15 cellular contexts compared by ENCODE assay signal in the genomic region with DNA sequence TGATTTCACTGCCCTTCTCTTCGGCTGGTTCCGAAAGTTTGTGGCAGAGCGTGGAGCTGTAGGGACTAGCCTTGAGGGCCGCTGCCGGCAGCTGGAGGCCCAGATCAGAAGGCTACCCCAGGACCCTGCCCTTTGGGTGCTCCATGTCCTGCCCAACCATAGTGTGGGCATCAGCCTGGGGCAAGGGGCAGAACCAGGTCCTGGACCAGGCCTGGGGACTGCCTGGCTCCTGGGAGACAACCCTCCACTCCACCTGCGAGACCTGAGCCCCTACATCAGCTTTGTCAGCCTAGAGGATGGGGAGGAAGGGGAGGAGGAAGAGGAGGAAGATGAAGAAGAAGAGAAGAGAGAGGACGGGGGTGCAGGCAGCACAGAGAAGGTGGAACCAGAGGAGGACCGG. TPM values are rescaled to one million over a fixed set of nuclear protein-coding genes. Genes with fewer than 3 reads are reported as not detected.
A peak's percentile ranks its signal among the peaks of the same experiment; 100 is the strongest.
DNase-seq lines count a peak whose midpoint lies in the region; ATAC-seq and TF ChIP-seq lines count a peak whose summit lies in the region.
"Had no signal": no experiment of that assay in that cellular context is flagged by ENCODE, and none has a peak within 500 bp of the region (broad histone marks: within the 10 kb centered on the region; RNA-seq: fewer than 3 reads in every experiment).

No MANE protein-coding gene starts in this region.

- H3K4me2 ChIP-seq in trophoblast cell (ENCODE audit: low read length) = no peak overlapping the region
- H3K4me2 ChIP-seq in mesenchymal stem cell (ENCODE audit: low read length, poor library complexity, severe bottlenecking) = no peak overlapping the region

- no peak overlapping the region for H3K27ac Mint-ChIP-seq in activated CD4-positive, alpha-beta T cell treated with anti-CD3 and anti-CD28 coated beads for 36 hours
- H3K27ac Mint-ChIP-seq in T-cell (peak overlapping the region; percentile 54 to 55), endothelial cell (ENCODE audit: unreplicated experiment) (no peak overlapping the region)

- H3K4me3 Mint-ChIP-seq in activated CD4-positive, alpha-beta T cell treated with anti-CD3 and anti-CD28 coated beads for 36 hours = peak overlapping the region; percentile 70
- H3K4me3 Mint-ChIP-seq in T-cell = peak overlapping the region; percentile 77 to 88 (median 81)
- peak overlapping the region; percentile 86 for H3K4me3 Mint-ChIP-seq in endothelial cell (ENCODE audit: unreplicated experiment)

- H3K9me3 ChIP-seq in trophoblast cell (ENCODE audit: insufficient read depth, low read depth, low read length) = peaks cover 15% of the 10 kb centered on the region
- no peaks in the 10 kb centered on the region for H3K9me3 ChIP-seq in mesenchymal stem cell (ENCODE audit: control insufficient read depth, low read length)
- no peaks in the 10 kb centered on the region for H3K9me3 ChIP-seq in mucosa of descending colon

- H3K79me1 ChIP-seq in trophoblast cell (ENCODE audit: low read length) (no peaks in the 10 kb centered on the region), mesenchymal stem cell (replicated peaks; ENCODE audit: low read length, poor library complexity, severe bottlenecking) (no peaks in the 10 kb centered on the region)

- no peak for TF ChIP-seq CTCF in endothelial cell (IDR thresholded peaks at IDR 0.05; ENCODE audit: unreplicated experiment)
- no peak for TF ChIP-seq CTCF in mucosa of descending colon (IDR thresholded peaks at IDR 0.05)

- no peak overlapping the region for H3K4ac ChIP-seq in trophoblast cell (ENCODE audit: low read depth, low read length)
- H3K4ac ChIP-seq in mesenchymal stem cell (ENCODE audit: low read depth in 1 of 2, low read length in 2 of 2) = no peak overlapping the region

- H2BK120ac ChIP-seq in trophoblast cell (ENCODE audit: insufficient read depth, low read length, poor library complexity) (no peak overlapping the region), mesenchymal stem cell (ENCODE audit: low read depth, low read length) (no peak overlapping the region)

- CTCF ChIA-PET in activated CD4-positive, alpha-beta T cell treated with anti-CD3 and anti-CD28 coated beads for 36 hours (lab: Charles Lee) = interaction anchor here (0.6 to 1.3 kb wide), 2 partner anchors 46 to 615 kb away, joined by 4 read pairs; a partner anchor contains a TSS
- CTCF ChIA-PET in T-cell (lab: Charles Lee) = no interaction called here

- H2BK12ac ChIP-seq in trophoblast cell (ENCODE audit: low read length) = no peak overlapping the region
- no peak overlapping the region for H2BK12ac ChIP-seq in mesenchymal stem cell (ENCODE audit: low read length in 2 of 2)

- no peak overlapping the region for H2AFZ ChIP-seq in trophoblast cell (ENCODE audit: insufficient read depth, low read length, poor library complexity)
- no peak overlapping the region for H2AFZ ChIP-seq in mesenchymal stem cell (ENCODE audit: low read depth, low read length)

- no peak for ATAC-seq in activated CD4-positive, alpha-beta T cell treated with anti-CD3 and anti-CD28 coated beads for 36 hours
- ATAC-seq in T-cell (replicated peaks in 1 of 4) = no peak
- no peak for ATAC-seq in HG03432 (IDR thresholded peaks at IDR 0.05; ENCODE audit: unreplicated experiment)
- ATAC-seq in mucosa of descending colon = no peak

- H4K8ac ChIP-seq in trophoblast cell (ENCODE audit: low read depth, low read length) = no peak overlapping the region
- H4K8ac ChIP-seq in mesenchymal stem cell (ENCODE audit: low read length) = no peak overlapping the region

- no peak overlapping the region for H4K12ac ChIP-seq in trophoblast cell (ENCODE audit: low read depth, low read length)

- WGBS in trophoblast cell (ENCODE audit: extremely low coverage, insufficient coverage, insufficient read length) = no CpG with 5 or more reads among the region's 8 CpGs
- WGBS in mesenchymal stem cell = 87% methylated on average over 7 of the region's 8 CpGs

- peak overlapping the region; percentile 76 for H3K23ac ChIP-seq in trophoblast cell (ENCODE audit: low read length)
- no peak overlapping the region for H3K23ac ChIP-seq in mesenchymal stem cell (ENCODE audit: low read length in 2 of 2)

- H3K36me3 Mint-ChIP-seq in activated CD4-positive, alpha-beta T cell treated with anti-CD3 and anti-CD28 coated beads for 36 hours (ENCODE audit: low read depth) = no peaks in the 10 kb centered on the region
- H3K36me3 Mint-ChIP-seq in T-cell = no peaks in the 10 kb centered on the region
- no peaks in the 10 kb centered on the region for H3K36me3 Mint-ChIP-seq in endothelial cell (ENCODE audit: low read depth, unreplicated experiment)

- H3K18ac ChIP-seq in trophoblast cell (ENCODE audit: low read length) = no peak overlapping the region
- no peak overlapping the region for H3K18ac ChIP-seq in mesenchymal stem cell (ENCODE audit: low read depth in 1 of 2, low read length in 2 of 2)

- no peak overlapping the region for H3K27ac ChIP-seq in trophoblast cell (ENCODE audit: low read depth, low read length)
- no peak overlapping the region for H3K27ac ChIP-seq in mesenchymal stem cell (ENCODE audit: low read length, poor library complexity, severe bottlenecking)
- H3K27ac ChIP-seq: SJSA1 had no signal

- H3K36me3 ChIP-seq in trophoblast cell (ENCODE audit: control insufficient read depth in 1 of 2, insufficient read depth in 2 of 2, low read length in 2 of 2) (no peaks in the 10 kb centered on the region), mesenchymal stem cell (ENCODE audit: control insufficient read depth in 1 of 2, insufficient read depth in 2 of 2, low read depth in 1 of 2, low read length in 2 of 2) (no peaks in the 10 kb centered on the region), mucosa of descending colon (ENCODE audit: low read depth) (no peaks in the 10 kb centered on the region)

- POLR2A ChIA-PET in activated CD4-positive, alpha-beta T cell treated with anti-CD3 and anti-CD28 coated beads for 36 hours (lab: Charles Lee) = no interaction called here
- POLR2A ChIA-PET in T-cell (lab: Charles Lee) = no interaction called here

- peaks cover 28% of the 10 kb centered on the region for H3K4me1 Mint-ChIP-seq in activated CD4-positive, alpha-beta T cell treated with anti-CD3 and anti-CD28 coated beads for 36 hours
- peaks cover 13 to 22% (median 22%) of the 10 kb centered on the region in 3 donors for H3K4me1 Mint-ChIP-seq in T-cell
- peaks cover 13% of the 10 kb centered on the region for H3K4me1 Mint-ChIP-seq in endothelial cell (ENCODE audit: unreplicated experiment)

- H3K27me3 Mint-ChIP-seq in activated CD4-positive, alpha-beta T cell treated with anti-CD3 and anti-CD28 coated beads for 36 hours = peaks cover 27% of the 10 kb centered on the region
- H3K27me3 Mint-ChIP-seq in T-cell = peaks cover 4 to 19% of the 10 kb centered on the region in 2 donors
- peaks cover 28% of the 10 kb centered on the region for H3K27me3 Mint-ChIP-seq in endothelial cell (ENCODE audit: unreplicated experiment)

- no peak overlapping the region for H2BK5ac ChIP-seq in trophoblast cell (ENCODE audit: low read depth, low read length, poor library complexity)
- H2BK5ac ChIP-seq in mesenchymal stem cell (ENCODE audit: low read depth, low read length, poor library complexity, severe bottlenecking) = no peak overlapping the region

- H3K4me3 ChIP-seq in trophoblast cell (ENCODE audit: low read depth, low read length) = no peak overlapping the region
- H3K4me3 ChIP-seq in mesenchymal stem cell (ENCODE audit: insufficient read depth in 1 of 2, low read depth in 1 of 2, low read length in 2 of 2) = no peak overlapping the region
- no peak overlapping the region for H3K4me3 ChIP-seq in mucosa of descending colon

- H3K9me3 Mint-ChIP-seq in activated CD4-positive, alpha-beta T cell treated with anti-CD3 and anti-CD28 coated beads for 36 hours (ENCODE audit: low read depth) = no peaks in the 10 kb centered on the region
- H3K9me3 Mint-ChIP-seq in T-cell = no peaks in the 10 kb centered on the region
- H3K9me3 Mint-ChIP-seq in endothelial cell (ENCODE audit: unreplicated experiment) = no peaks in the 10 kb centered on the region

- H3K14ac ChIP-seq in trophoblast cell (ENCODE audit: low read length) (no peak overlapping the region), mesenchymal stem cell (ENCODE audit: low read length in 2 of 2) (no peak overlapping the region)

- no peak for DNase-seq in activated CD4-positive, alpha-beta T cell treated with anti-CD3 and anti-CD28 coated beads for 36 hours
- DNase-seq in activated CD4-positive, alpha-beta T cell treated with anti-CD3 and anti-CD28 coated beads, Interleukin-2, amount 50 U/mL, for 4 hours = no peak
- DNase-seq in T-cell = no peak
- DNase-seq in endothelial cell (ENCODE audit: low spot score) = no peak
- DNase-seq in trophoblast cell = no peak
- no peak for DNase-seq in mesenchymal stem cell
- no peak for DNase-seq in mucosa of descending colon
- DNase-seq: COR-L47, NCI-H1092 treated with DMSO at 0.1 percent for 48 hours had no signal

- H3K9ac ChIP-seq in trophoblast cell (ENCODE audit: low read length) = no peak overlapping the region
- H3K9ac ChIP-seq in mesenchymal stem cell (ENCODE audit: low read length) = no peak overlapping the region

- no peak overlapping the region for H2BK15ac ChIP-seq in mesenchymal stem cell (ENCODE audit: low read depth, poor library complexity, severe bottlenecking)

- H3K27me3 ChIP-seq in trophoblast cell (ENCODE audit: insufficient read depth, low read length) (peaks cover 43% of the 10 kb centered on the region), mesenchymal stem cell (ENCODE audit: control insufficient read depth in 1 of 2, insufficient read depth in 1 of 2, low read length in 2 of 2) (peaks cover 61 to 63% of the 10 kb centered on the region in 2 experiments)

- no peak overlapping the region for H4K91ac ChIP-seq in trophoblast cell (ENCODE audit: low read depth, low read length)
- no peak overlapping the region for H4K91ac ChIP-seq in mesenchymal stem cell (ENCODE audit: low read length)

- H2AK5ac ChIP-seq in trophoblast cell (ENCODE audit: low read length) (no peak overlapping the region), mesenchymal stem cell (ENCODE audit: low read length, severe bottlenecking) (no peak overlapping the region)

- H3K4me1 ChIP-seq in trophoblast cell (ENCODE audit: control insufficient read depth in 1 of 2, insufficient read depth in 2 of 2, low read length in 2 of 2) = peaks cover 19 to 20% of the 10 kb centered on the region in 2 experiments
- H3K4me1 ChIP-seq in mesenchymal stem cell (ENCODE audit: control insufficient read depth, insufficient read depth, low read depth, low read length) = peaks cover 22% of the 10 kb centered on the region
- H3K4me1 ChIP-seq in mucosa of descending colon (ENCODE audit: low read depth) = peaks cover 8% of the 10 kb centered on the region

- intact Hi-C loops in activated CD4-positive, alpha-beta T cell treated with anti-CD3 and anti-CD28 coated beads for 36 hours (cut with DNase I, micrococcal nuclease) = no loop called here
- intact Hi-C loops in mucosa of descending colon (cut with DNase I, micrococcal nuclease) = no loop called here

- no peaks in the 10 kb centered on the region for H3K79me2 ChIP-seq in trophoblast cell (ENCODE audit: control insufficient read depth, insufficient read depth, low read length, poor library complexity)

RNA-seq across cellular contexts. Expression of a gene that starts 0.9 kb away (rescaled TPM):
- 1 to 10 TPM; 1.7 to 2.5 TPM for total RNA-seq in activated CD4-positive, alpha-beta T cell treated with anti-CD3 and anti-CD28 coated beads for 36 hours
- 10 to 100 TPM in 1 of 5 donors, 1 to 10 TPM in 4; 2.5 to 11.2 (median 3.1) TPM for total RNA-seq in T-cell
- total RNA-seq in endothelial cell (ENCODE audit: unreplicated experiment) = 0.13 TPM
- polyA plus RNA-seq in trophoblast cell (2013) = 1.4 and 2.1 TPM in 2 replicates
- 1.4 TPM for polyA plus RNA-seq in mesenchymal stem cell (2013, experiment 1 of 2)
- polyA plus RNA-seq in mesenchymal stem cell (2013, experiment 2 of 2) = 1.4 TPM
- total RNA-seq in mucosa of descending colon = 10 to 100 TPM; 20.3 to 41.9 (median 30.2) TPM
- total RNA-seq: SJSA1 had no signal

RNA-seq across cellular contexts. Expression of a gene that starts 1.0 kb away (rescaled TPM):
- total RNA-seq in activated CD4-positive, alpha-beta T cell treated with anti-CD3 and anti-CD28 coated beads for 36 hours = under 1 TPM; 0.09 to 0.11 TPM
- total RNA-seq in T-cell = 1 to 10 TPM in 1 of 5 donors, under 1 TPM in 4; 0.29 to 1.4 (median 0.44) TPM
- total RNA-seq in endothelial cell (ENCODE audit: unreplicated experiment) = not detected
- polyA plus RNA-seq in trophoblast cell (2013) = 0.01 and 0.03 TPM in 2 replicates
- 0.04 TPM for polyA plus RNA-seq in mesenchymal stem cell (2013, experiment 1 of 2)
- polyA plus RNA-seq in mesenchymal stem cell (2013, experiment 2 of 2) = 0.07 TPM
- total RNA-seq in mucosa of descending colon = 1 to 10 TPM; 1.2 to 1.4 (median 1.3) TPM
- total RNA-seq: SJSA1 had no signal

RNA-seq across cellular contexts. Expression of a gene that starts 9.4 kb away (rescaled TPM):
- 10 to 100 TPM; 16.7 to 22.9 TPM for total RNA-seq in activated CD4-positive, alpha-beta T cell treated with anti-CD3 and anti-CD28 coated beads for 36 hours
- 10 to 100 TPM in 4 of 5 donors, 1 to 10 TPM in 1; 9.0 to 33.1 (median 28.6) TPM for total RNA-seq in T-cell
- total RNA-seq in endothelial cell (ENCODE audit: unreplicated experiment) = 10.5 TPM
- 20.5 and 21.8 TPM in 2 replicates for polyA plus RNA-seq in trophoblast cell (2013)
- polyA plus RNA-seq in mesenchymal stem cell (2013, experiment 1 of 2) = 21.2 TPM
- polyA plus RNA-seq in mesenchymal stem cell (2013, experiment 2 of 2) = 19.9 TPM
- 10 to 100 TPM; 21.4 to 28.3 (median 22.2) TPM for total RNA-seq in mucosa of descending colon

RNA-seq across cellular contexts. Expression of a gene that starts 30.2 kb away (rescaled TPM):
- 100 to 1,000 TPM; 168 to 175 TPM for total RNA-seq in activated CD4-positive, alpha-beta T cell treated with anti-CD3 and anti-CD28 coated beads for 36 hours
- total RNA-seq in T-cell (100 to 1,000 TPM; 247 to 374 (median 325) TPM), endothelial cell (ENCODE audit: unreplicated experiment) (51.1 TPM), mucosa of descending colon (10 to 100 TPM; 29.7 to 56.5 (median 49.9) TPM)
- 10.9 and 11.4 TPM in 2 replicates for polyA plus RNA-seq in trophoblast cell (2013)
- polyA plus RNA-seq in mesenchymal stem cell (2013, experiment 1 of 2) = 7.4 TPM
- 7.0 TPM for polyA plus RNA-seq in mesenchymal stem cell (2013, experiment 2 of 2)

RNA-seq across cellular contexts. Expression of a gene that starts 31.1 kb away (rescaled TPM):
- total RNA-seq in activated CD4-positive, alpha-beta T cell treated with anti-CD3 and anti-CD28 coated beads for 36 hours = not detected
- not detected for total RNA-seq in T-cell
- not detected for total RNA-seq in endothelial cell (ENCODE audit: unreplicated experiment)
- not detected in 2 replicates for polyA plus RNA-seq in trophoblast cell (2013)
- polyA plus RNA-seq in mesenchymal stem cell (2013, experiment 1 of 2) = not detected
- not detected for polyA plus RNA-seq in mesenchymal stem cell (2013, experiment 2 of 2)
- total RNA-seq in mucosa of descending colon = 10 to 100 TPM in 2 of 3 donors, 1 to 10 TPM in 1; 5.0 to 20.7 (median 12.5) TPM
- total RNA-seq: A172, bronchial epithelial cell, kidney epithelial cell, sciatic nerve, SJSA1 had no signal

Comparison
In these comparisons a context has a peak if more than half of its experiments do, and no peak if none do; other contexts are left out.
1. H3K27ac Mint-ChIP-seq: peak in T-cell (2 of 2); none in activated CD4-positive, alpha-beta T cell treated with anti-CD3 and anti-CD28 coated beads for 36 hours (single experiment) and endothelial cell (single experiment).
2. Peak in every context shown above with its lines, with median percentiles within 50 percentile points of each other: H3K4me3 Mint-ChIP-seq.